In genomic region chr22:48151641-48152040, GRCh38 we compare ENCODE assay signal across 1 cellular context.
TF ChIP-seq lines count a peak whose summit lies in the region.

No MANE protein-coding gene starts in this region.

TF ChIP-seq in H1, 55 proteins besides CTCF, POLR2A, EP300 and RAD21 (continued from another document):
- no peak for TF ChIP-seq SRF (IDR thresholded peaks at IDR 0.05; ENCODE audit: low read depth, low read length)
- TF ChIP-seq MAX (IDR thresholded peaks at IDR 0.05) = no peak
- no peak for TF ChIP-seq FOSL1 (IDR thresholded peaks at IDR 0.05; ENCODE audit: insufficient read depth, low read depth, low read length)
- no peak for TF ChIP-seq BRCA1 (IDR thresholded peaks at IDR 0.05; ENCODE audit: low read depth, low read length)
- no peak for TF ChIP-seq JUND (IDR thresholded peaks at IDR 0.05; ENCODE audit: low read length)
- no peak for TF ChIP-seq TCF12 (IDR thresholded peaks at IDR 0.05; ENCODE audit: low read depth, low read length)
- TF ChIP-seq SP2 (IDR thresholded peaks at IDR 0.05; ENCODE audit: low read length) = no peak
- TF ChIP-seq JUN (IDR thresholded peaks at IDR 0.05; ENCODE audit: low read depth, low read length) = no peak
- no peak for TF ChIP-seq RXRA (IDR thresholded peaks at IDR 0.05; ENCODE audit: insufficient read depth, low read depth, low read length)
